ENCODE assay signal across 22 cellular contexts in the genomic region with DNA sequence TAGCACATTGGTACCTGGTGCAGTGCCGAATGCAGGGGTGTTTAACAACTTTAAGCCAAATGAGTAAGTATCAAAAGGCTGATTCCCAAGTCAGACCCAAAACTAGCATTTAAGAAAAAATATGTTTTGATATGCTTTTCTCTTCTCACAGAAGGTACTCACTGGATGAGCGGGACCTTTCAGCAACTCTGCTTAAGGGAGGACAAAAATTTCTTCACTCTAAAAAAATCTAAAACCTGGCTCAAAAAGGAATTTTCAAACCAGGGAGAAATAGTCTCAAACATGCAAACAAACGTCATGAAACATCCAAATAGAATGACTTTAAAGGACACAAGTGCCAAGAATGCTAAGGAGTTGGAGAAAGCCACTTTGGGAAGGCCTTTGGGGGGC.
DNase-seq lines count a peak whose midpoint lies in the region; ATAC-seq and TF ChIP-seq lines count a peak whose summit lies in the region.
"Had no signal": no experiment of that assay in that cellular context is flagged by ENCODE, and none has a peak within 500 bp of the region (broad histone marks: within the 10 kb centered on the region; RNA-seq: fewer than 3 reads in every experiment).

No MANE protein-coding gene starts in this region.

- intact Hi-C loops in ascending aorta (cut with DNase I) = loop anchor here (5.0 to 10.0 kb wide), 8 partner anchors 42 to 1381 kb away; no protein-coding TSS in a partner anchor
- intact Hi-C loops in sigmoid colon (cut with DNase I) = no loop called here
- intact Hi-C loops in vagina (cut with DNase I) = no loop called here

- no peak overlapping the region for H3K4me3 ChIP-seq in ascending aorta
- no peak overlapping the region for H3K4me3 ChIP-seq in sigmoid colon
- no peak overlapping the region for H3K4me3 ChIP-seq in vagina
- no peak overlapping the region for H3K4me3 ChIP-seq in foreskin fibroblast (ENCODE audit: low read depth in 1 of 2, low read length in 2 of 2)
- H3K4me3 ChIP-seq: cardiac muscle cell, hepatocyte, PC-9, right lobe of liver had no signal

- H3K4me1 ChIP-seq in ascending aorta (peaks cover 16 to 36% of the 10 kb centered on the region in 2 donors), sigmoid colon (peaks cover 0 to 22% (median 17%) of the 10 kb centered on the region in 4 donors), vagina (peaks cover 12% of the 10 kb centered on the region)
- H3K4me1 ChIP-seq: right lobe of liver had no signal

- WGBS in sigmoid colon, 2 donors = 73 to 79% methylated on average over 3 of the region's 3 CpGs

- H3K27ac ChIP-seq in ascending aorta (peak overlapping the region; percentile 84 to 91), sigmoid colon (peak overlapping the region; percentile 63 to 76 (median 70)), vagina (peak overlapping the region; percentile 54)
- H3K27ac ChIP-seq: cardiac muscle cell, PC-9, right lobe of liver had no signal

- TF ChIP-seq CTCF in ascending aorta (IDR thresholded peaks at IDR 0.05) (no peak), sigmoid colon (IDR thresholded peaks at IDR 0.05) (no peak), vagina (IDR thresholded peaks at IDR 0.05) (no peak), foreskin fibroblast (IDR thresholded peaks at IDR 0.05; ENCODE audit: low read depth, low read length) (no peak)

- DNase-seq in ascending aorta (ENCODE audit: low spot score in 2 of 2) (no peak), globus pallidus (ENCODE audit: low spot score) (peak; percentile 12), sigmoid colon (no peak), vagina (ENCODE audit: extremely low spot score in 2 of 2) (no peak), foreskin fibroblast (no peak)
- DNase-seq: activated B cell treated with CpG ODN at 0.5 μM for 24 hours; activated naive CD4-positive, alpha-beta T cell treated with anti-CD3 and anti-CD28 coated beads for 36 hours; CD4-positive, CD25-positive, alpha-beta regulatory T cell; HFFc6; KG1; natural killer cell; NCI-H510A; PC-9; right lobe of liver; SHP77 treated with DMSO at 0.1 percent for 48 hours; stimulated activated naive CD8-positive, alpha-beta T cell treated with anti-CD3 and anti-CD28 coated beads, Interleukin-15, Interleukin-2, amounts not matched to agents 100 U/mL and 50 U/mL, for 24 hours; T-helper 9 cell had no signal

- H3K9me3 ChIP-seq in ascending aorta (no peaks in the 10 kb centered on the region), sigmoid colon (no peaks in the 10 kb centered on the region), vagina (no peaks in the 10 kb centered on the region)
- H3K9me3 ChIP-seq: right lobe of liver had no signal

- no peak for TF ChIP-seq EP300 in sigmoid colon (IDR thresholded peaks at IDR 0.05)

- no peaks in the 10 kb centered on the region for H3K27me3 ChIP-seq in ascending aorta
- no peaks in the 10 kb centered on the region for H3K27me3 ChIP-seq in sigmoid colon
- no peaks in the 10 kb centered on the region for H3K27me3 ChIP-seq in vagina
- H3K27me3 ChIP-seq: cardiac muscle cell, hepatocyte, right lobe of liver had no signal

- ATAC-seq in GM19035 (IDR thresholded peaks at IDR 0.05; ENCODE audit: unreplicated experiment) (no peak), GM18873 (IDR thresholded peaks at IDR 0.05; ENCODE audit: low FRiP score, unreplicated experiment) (no peak)
- ATAC-seq: left colon; natural killer cell; right lobe of liver; stimulated activated naive CD8-positive, alpha-beta T cell treated with anti-CD3 and anti-CD28 coated beads, Interleukin-15, Interleukin-2, amounts not matched to agents 100 U/mL and 50 U/mL, for 24 hours had no signal

- H3K36me3 ChIP-seq in ascending aorta = no peaks in the 10 kb centered on the region
- no peaks in the 10 kb centered on the region for H3K36me3 ChIP-seq in sigmoid colon
- H3K36me3 ChIP-seq in vagina = no peaks in the 10 kb centered on the region
- H3K36me3 ChIP-seq: cardiac muscle cell, right lobe of liver had no signal

- TF ChIP-seq POLR2A in sigmoid colon (IDR thresholded peaks at IDR 0.05) (no peak), vagina (IDR thresholded peaks at IDR 0.05) (no peak)
